In the genomic region with DNA sequence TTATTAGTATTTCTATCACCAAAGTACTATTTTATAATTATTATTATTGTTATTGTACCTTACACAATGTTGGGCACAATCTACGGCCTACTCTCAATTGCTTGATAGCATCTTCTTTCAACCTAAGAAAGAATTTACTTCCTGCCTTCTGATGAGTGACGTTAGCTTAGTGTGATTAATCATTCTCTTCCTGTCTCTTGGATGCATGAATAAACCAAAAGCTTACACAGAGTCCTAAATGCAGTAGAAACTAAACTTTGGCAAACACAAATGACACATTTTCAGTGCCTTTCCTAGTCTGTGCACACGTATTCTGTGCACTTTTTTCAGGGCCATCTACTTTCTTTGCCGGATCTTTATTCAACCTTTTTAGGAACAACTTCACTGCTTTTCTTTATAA, we compare ENCODE assay signal across 9 cellular contexts. TPM values are rescaled to one million over a fixed set of nuclear protein-coding genes. Genes with fewer than 3 reads are reported as not detected.
DNase-seq lines count a peak whose midpoint lies in the region; ATAC-seq and TF ChIP-seq lines count a peak whose summit lies in the region.
"Had no signal": no experiment of that assay in that cellular context is flagged by ENCODE, and none has a peak within 500 bp of the region (broad histone marks: within the 10 kb centered on the region; RNA-seq: fewer than 3 reads in every experiment).

No MANE protein-coding gene starts in this region.

- H2AFZ ChIP-seq in DND-41 (ENCODE audit: low read depth, low read length) = no peak overlapping the region
- H2AFZ ChIP-seq in parathyroid adenoma = no peak overlapping the region

- no peak overlapping the region for H2AK5ac ChIP-seq in mesendoderm (ENCODE audit: low read length)

- H4K20me1 ChIP-seq in DND-41 (ENCODE audit: insufficient read depth, low read length) = no peaks in the 10 kb centered on the region

- no peak overlapping the region for H2BK15ac ChIP-seq in mesendoderm (replicated peaks; ENCODE audit: low read depth)

- H3K4me2 ChIP-seq in DND-41 (ENCODE audit: insufficient read depth, low read length) (no peak overlapping the region), parathyroid adenoma (ENCODE audit: low read length) (no peak overlapping the region), mesendoderm (ENCODE audit: low read length) (no peak overlapping the region)

- ATAC-seq in DND-41 (ENCODE audit: insufficient read depth, low read depth) = peak; percentile 78
- ATAC-seq in esophagus mucosa = peak; percentile 59

- H3K36me3 ChIP-seq in DND-41 (ENCODE audit: insufficient read depth, low read length) (no peaks in the 10 kb centered on the region), parathyroid adenoma (ENCODE audit: control insufficient read depth, insufficient read depth, low read length) (no peaks in the 10 kb centered on the region), mesendoderm (ENCODE audit: control insufficient read depth, insufficient read depth, low read length) (no peaks in the 10 kb centered on the region)

- H3K4me1 ChIP-seq in DND-41 (ENCODE audit: insufficient read depth, low read length) (peaks cover 7% of the 10 kb centered on the region), parathyroid adenoma (no peaks in the 10 kb centered on the region), mesendoderm (ENCODE audit: control insufficient read depth, low read depth, low read length) (peaks cover 6% of the 10 kb centered on the region)

- no peak overlapping the region for H2BK120ac ChIP-seq in mesendoderm (ENCODE audit: low read depth, low read length)

- H3K79me2 ChIP-seq in DND-41 (ENCODE audit: insufficient read depth, low read length) = no peaks in the 10 kb centered on the region
- peaks cover 52% of the 10 kb centered on the region for H3K79me2 ChIP-seq in parathyroid adenoma
- H3K79me2 ChIP-seq in mesendoderm (ENCODE audit: control insufficient read depth, insufficient read depth, low read length) = no peaks in the 10 kb centered on the region

- no peaks in the 10 kb centered on the region for H3K27me3 ChIP-seq in DND-41 (ENCODE audit: insufficient read depth, low read length, poor library complexity)
- no peaks in the 10 kb centered on the region for H3K27me3 ChIP-seq in parathyroid adenoma (ENCODE audit: control insufficient read depth, insufficient read depth, low read length)
- H3K27me3 ChIP-seq in mesendoderm (ENCODE audit: insufficient read depth, low read length, poor library complexity) = no peaks in the 10 kb centered on the region
- H3K27me3 ChIP-seq: testis had no signal

- H4K8ac ChIP-seq in mesendoderm (ENCODE audit: low read depth, low read length) = no peak overlapping the region

- WGBS in mesendoderm (ENCODE audit: extremely low coverage, insufficient coverage, low lambda C conversion rate) = no CpG with 5 or more reads among the region's 4 CpGs

- H3K9me3 ChIP-seq in DND-41 (ENCODE audit: insufficient read depth, low read length, severe bottlenecking) = no peaks in the 10 kb centered on the region
- no peaks in the 10 kb centered on the region for H3K9me3 ChIP-seq in parathyroid adenoma (ENCODE audit: control insufficient read depth, low read length)
- H3K9me3 ChIP-seq: testis had no signal

- no peak overlapping the region for H3K56ac ChIP-seq in mesendoderm (ENCODE audit: low read length)

- no peak overlapping the region for H3K18ac ChIP-seq in mesendoderm (ENCODE audit: low read length)

- DNase-seq in DND-41 = no peak
- DNase-seq in SW 1271 (lab: John Stamatoyannopoulos, UW) = peak; percentile 40 to 82
- no peak for DNase-seq in mesendoderm
- no peak for DNase-seq in NCI-H82 (lab: John Stamatoyannopoulos, UW)
- no peak for DNase-seq in mesenteric fat pad (ENCODE audit: low spot score)
- no peak for DNase-seq in NCI-H2227 (lab: John Stamatoyannopoulos, UW; ENCODE audit: unreplicated experiment)
- DNase-seq: testis had no signal

- H3K23ac ChIP-seq in mesendoderm (ENCODE audit: low read length) = no peak overlapping the region

- no peak overlapping the region for H3K27ac ChIP-seq in DND-41 (ENCODE audit: low read length)
- H3K27ac ChIP-seq in parathyroid adenoma = peak overlapping the region; percentile 3
- H3K27ac ChIP-seq in mesendoderm (ENCODE audit: low read depth, low read length) = no peak overlapping the region

- H3K4me3 ChIP-seq in DND-41 (ENCODE audit: low read depth in 1 of 2, low read length in 2 of 2) = no peak overlapping the region
- no peak overlapping the region for H3K4me3 ChIP-seq in parathyroid adenoma (ENCODE audit: low read depth, low read length)
- no peak overlapping the region for H3K4me3 ChIP-seq in mesendoderm (ENCODE audit: low read length)
- H3K4me3 ChIP-seq: testis had no signal

- H3K79me1 ChIP-seq in mesendoderm (ENCODE audit: low read length) = peaks cover 3% of the 10 kb centered on the region

- H4K5ac ChIP-seq in mesendoderm (ENCODE audit: low read length) = no peak overlapping the region

- H3K9ac ChIP-seq in DND-41 (ENCODE audit: low read depth, low read length) = no peak overlapping the region
- H3K9ac ChIP-seq in parathyroid adenoma = no peak overlapping the region
- no peak overlapping the region for H3K9ac ChIP-seq in mesendoderm (ENCODE audit: low read length)

- no peak overlapping the region for H2BK5ac ChIP-seq in mesendoderm (ENCODE audit: low read length)

- no peak overlapping the region for H3K4ac ChIP-seq in mesendoderm (ENCODE audit: low read depth, low read length)

- no peak for TF ChIP-seq CTCF in DND-41 (IDR thresholded peaks at IDR 0.05; ENCODE audit: borderline replicate concordance, extremely low read depth, low read length, poor library complexity, severe bottlenecking)
- no peak for TF ChIP-seq CTCF in parathyroid adenoma (IDR thresholded peaks at IDR 0.05)

RNA-seq across cellular contexts. Expression of a gene that starts 19.2 kb away (rescaled TPM):
- total RNA-seq in esophagus mucosa (7.5 TPM), mesenteric fat pad (59.7 TPM)
- polyA plus RNA-seq in mesendoderm (2013, experiment 1 of 2) = 7.8 TPM
- 7.8 TPM for polyA plus RNA-seq in mesendoderm (2013, experiment 2 of 2)

RNA-seq across cellular contexts. Expression of a gene that starts 19.5 kb away (rescaled TPM):
- total RNA-seq in esophagus mucosa (12.9 TPM), mesenteric fat pad (34.7 TPM)
- polyA plus RNA-seq in mesendoderm (2013, experiment 1 of 2) = 22.2 TPM
- 20.9 TPM for polyA plus RNA-seq in mesendoderm (2013, experiment 2 of 2)

Comparison
In these comparisons a context has a peak if more than half of its experiments do, and no peak if none do; other contexts are left out.
1. DNase-seq: peak in SW 1271 (2 of 2); none in DND-41 (single experiment), mesendoderm (single experiment), NCI-H82 (single experiment), mesenteric fat pad (single experiment) and NCI-H2227 (single experiment).